ENCODE assay signal across 22 cellular contexts in genomic region chr1:25131794-25132193, GRCh38.
DNase-seq lines count a peak whose midpoint lies in the region; ATAC-seq lines count a peak whose summit lies in the region.
"Had no signal": no experiment of that assay in that cellular context is flagged by ENCODE, and none has a peak within 500 bp of the region (broad histone marks: within the 10 kb centered on the region; RNA-seq: fewer than 3 reads in every experiment).

No MANE protein-coding gene starts in this region.

- no peak overlapping the region for H3K18ac ChIP-seq in trophoblast cell (ENCODE audit: low read length)

- no peak overlapping the region for H4K91ac ChIP-seq in trophoblast cell (ENCODE audit: low read depth, low read length)

- H3K36me3 ChIP-seq in BLaER1 (no peaks in the 10 kb centered on the region), NT2/D1 (ENCODE audit: insufficient read depth, insufficient read length, low read length) (no peaks in the 10 kb centered on the region), trophoblast cell (ENCODE audit: control insufficient read depth in 1 of 2, insufficient read depth in 2 of 2, low read length in 2 of 2) (no peaks in the 10 kb centered on the region)

- no peak overlapping the region for H2AK5ac ChIP-seq in trophoblast cell (ENCODE audit: low read length)

- CTCF ChIA-PET in T-cell (lab: Charles Lee) = no interaction called here

- H3K23ac ChIP-seq in trophoblast cell (ENCODE audit: low read length) = no peak overlapping the region

- H4K20me1 ChIP-seq in BLaER1 = no peaks in the 10 kb centered on the region

- no peak overlapping the region for H2BK5ac ChIP-seq in trophoblast cell (ENCODE audit: low read depth, low read length, poor library complexity)

- no peak overlapping the region for H3K27ac ChIP-seq in BLaER1
- H3K27ac ChIP-seq in trophoblast cell (ENCODE audit: low read depth, low read length) = no peak overlapping the region
- H3K27ac ChIP-seq: GM23248, SK-N-MC had no signal

- DNase-seq in Kasumi-1 (lab: John Stamatoyannopoulos, UW) (peak; percentile 81 to 84), NT2/D1 (ENCODE audit: low read depth, low spot score) (no peak), islet precursor cell (peak; percentile 27), trophoblast cell (no peak), T-cell (no peak)
- DNase-seq in stimulated activated naive CD8-positive, alpha-beta T cell treated with anti-CD3 and anti-CD28 coated beads, Interleukin-15, Interleukin-2, amounts not matched to agents 100 U/mL and 50 U/mL, for 24 hours = no peak
- DNase-seq: CD4-positive, alpha-beta T cell; DMS53; GM23248; KG1; NCI-H1105 treated with DMSO at 0.1 percent for 48 hours; NCI-H187; NCI-H2171; NCI-H446; NCI-H69 had no signal

- no peaks in the 10 kb centered on the region for H3K9me3 Mint-ChIP-seq in T-cell
- H3K9me3 Mint-ChIP-seq: CD4-positive, alpha-beta T cell; T-helper 1 cell treated with Interleukin-12 subunit alpha and Interleukin-12 subunit beta and Interleukin-4 antibody, amounts not matched to agents 30 μg/mL and 1 μg/mL, for 36 hours had no signal

- no peak overlapping the region for H3K14ac ChIP-seq in trophoblast cell (ENCODE audit: low read length)

- peaks cover 4 to 7% of the 10 kb centered on the region in 2 donors for H3K27me3 Mint-ChIP-seq in T-cell
- H3K27me3 Mint-ChIP-seq: CD4-positive, alpha-beta T cell had no signal

- no CpG with 5 or more reads among the region's 4 CpGs for WGBS in trophoblast cell (ENCODE audit: extremely low coverage, insufficient coverage, insufficient read length)

- H4K8ac ChIP-seq in trophoblast cell (ENCODE audit: low read depth, low read length) = no peak overlapping the region

- H3K4me1 ChIP-seq in BLaER1 = peaks cover 46% of the 10 kb centered on the region
- H3K4me1 ChIP-seq in NT2/D1 (ENCODE audit: insufficient read depth, insufficient read length) = no peaks in the 10 kb centered on the region
- no peaks in the 10 kb centered on the region for H3K4me1 ChIP-seq in trophoblast cell (ENCODE audit: control insufficient read depth in 1 of 2, insufficient read depth in 2 of 2, low read length in 2 of 2)

- no peak overlapping the region for H3K4me3 ChIP-seq in BLaER1
- H3K4me3 ChIP-seq in NT2/D1 (ENCODE audit: insufficient read length, low read depth) = no peak overlapping the region
- H3K4me3 ChIP-seq in trophoblast cell (ENCODE audit: low read depth, low read length) = no peak overlapping the region
- H3K4me3 ChIP-seq: GM23248, SK-N-MC had no signal

- H3K4ac ChIP-seq in trophoblast cell (ENCODE audit: low read depth, low read length) = no peak overlapping the region

- no peaks in the 10 kb centered on the region for H3K27me3 ChIP-seq in BLaER1
- no peaks in the 10 kb centered on the region for H3K27me3 ChIP-seq in NT2/D1 (ENCODE audit: insufficient read depth, insufficient read length)
- no peaks in the 10 kb centered on the region for H3K27me3 ChIP-seq in trophoblast cell (ENCODE audit: insufficient read depth, low read length)

- H3K79me2 ChIP-seq in trophoblast cell (ENCODE audit: control insufficient read depth, insufficient read depth, low read length, poor library complexity) = no peaks in the 10 kb centered on the region

- H3K9ac ChIP-seq in BLaER1 = no peak overlapping the region
- peak overlapping the region; percentile 11 for H3K9ac ChIP-seq in NT2/D1 (ENCODE audit: insufficient read length, low read depth)
- H3K9ac ChIP-seq in trophoblast cell (ENCODE audit: low read length) = no peak overlapping the region
- H3K9ac ChIP-seq: GM23248 had no signal

- H3K9me3 ChIP-seq in BLaER1 (no peaks in the 10 kb centered on the region), NT2/D1 (ENCODE audit: insufficient read depth, low read length) (no peaks in the 10 kb centered on the region), trophoblast cell (ENCODE audit: insufficient read depth, low read depth, low read length) (no peaks in the 10 kb centered on the region)

- H3K4me3 Mint-ChIP-seq in T-cell = no peak overlapping the region
- H3K4me3 Mint-ChIP-seq: CD4-positive, alpha-beta T cell; T-helper 1 cell treated with Interleukin-12 subunit alpha and Interleukin-12 subunit beta and Interleukin-4 antibody, amounts not matched to agents 30 μg/mL and 1 μg/mL, for 36 hours had no signal

- H3K4me2 ChIP-seq in BLaER1 (peak overlapping the region; percentile 24; the same call in 1 of the 2 replicates), trophoblast cell (ENCODE audit: low read length) (no peak overlapping the region)

- POLR2A ChIA-PET in T-cell (lab: Charles Lee) = no interaction called here

- H2AFZ ChIP-seq in trophoblast cell (ENCODE audit: insufficient read depth, low read length, poor library complexity) = no peak overlapping the region
- H2AFZ ChIP-seq: GM23248 had no signal

- H4K12ac ChIP-seq in trophoblast cell (ENCODE audit: low read depth, low read length) = no peak overlapping the region

- H3K27ac Mint-ChIP-seq in T-cell = no peak overlapping the region
- H3K27ac Mint-ChIP-seq: CD4-positive, alpha-beta T cell; T-helper 1 cell treated with Interleukin-12 subunit alpha and Interleukin-12 subunit beta and Interleukin-4 antibody, amounts not matched to agents 30 μg/mL and 1 μg/mL, for 36 hours had no signal

- no peak overlapping the region for H2BK12ac ChIP-seq in trophoblast cell (ENCODE audit: low read length)

- no peaks in the 10 kb centered on the region for H3K36me3 Mint-ChIP-seq in T-cell

- no peaks in the 10 kb centered on the region for H3K4me1 Mint-ChIP-seq in T-cell

- H3K79me1 ChIP-seq in trophoblast cell (ENCODE audit: low read length) = no peaks in the 10 kb centered on the region

- no peak overlapping the region for H2BK120ac ChIP-seq in trophoblast cell (ENCODE audit: insufficient read depth, low read length, poor library complexity)

- ATAC-seq in stimulated activated naive CD8-positive, alpha-beta T cell treated with anti-CD3 and anti-CD28 coated beads, Interleukin-15, Interleukin-2, amounts not matched to agents 100 U/mL and 50 U/mL, for 24 hours = no peak
- ATAC-seq in esophagus mucosa (no peak), T-cell (replicated peaks in 1 of 4) (no peak)
- ATAC-seq: HCT116, HepG2, Panc1 had no signal

Comparison
In these comparisons a context has a peak if more than half of its experiments do, and no peak if none do; other contexts are left out.
1. DNase-seq: peak in Kasumi-1 (2 of 2) and islet precursor cell (single experiment); none in NT2/D1 (single experiment), trophoblast cell (0 of 2), stimulated activated naive CD8-positive, alpha-beta T cell treated with anti-CD3 and anti-CD28 coated beads, Interleukin-15, Interleukin-2, amounts not matched to agents 100 U/mL and 50 U/mL, for 24 hours (single experiment) and T-cell (0 of 34).